In the genomic region with DNA sequence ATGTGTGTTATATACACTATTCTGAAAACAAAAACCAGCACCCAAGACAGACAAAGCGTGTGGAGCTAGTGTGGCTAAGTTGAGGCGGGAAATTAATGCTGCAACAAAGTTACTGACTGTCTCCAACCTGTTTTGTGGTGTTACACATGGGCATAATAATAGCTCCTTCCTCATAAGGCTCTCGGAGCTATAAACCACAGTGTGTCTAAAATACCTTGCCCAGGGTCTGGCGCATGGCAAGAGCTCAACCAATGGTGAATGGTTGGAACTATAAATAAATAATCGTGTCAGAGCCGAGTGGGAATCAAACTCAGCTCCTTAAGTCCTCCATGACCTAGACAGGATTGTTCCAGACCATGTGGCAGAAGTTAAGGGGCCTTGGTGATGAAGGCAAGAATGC, we compare ENCODE assay signal across 1 cellular context.
A peak's percentile ranks its signal among the peaks of the same experiment; 100 is the strongest.
TF ChIP-seq lines count a peak whose summit lies in the region.

No MANE protein-coding gene starts in this region.

TF ChIP-seq in GM12878, 131 proteins besides CTCF, POLR2A, EP300 and RAD21:
- TF ChIP-seq FOXM1 (IDR thresholded peaks at IDR 0.05; ENCODE audit: low read depth, low read length) (peak; percentile 36; the same call in 1 of the 2 replicates), RBBP5 (conservative IDR thresholded peaks at IDR 0.05) (no peak), SREBF1 (IDR thresholded peaks at IDR 0.05; ENCODE audit: low read length) (no peak), RFX5 (IDR thresholded peaks at IDR 0.05; ENCODE audit: low read depth, low read length) (no peak), EED (IDR thresholded peaks at IDR 0.05; ENCODE audit: low read depth) (peak; percentile 87), ATF7 (IDR thresholded peaks at IDR 0.05; ENCODE audit: low read depth) (peak; percentile 22; the same call in 1 of the 2 replicates), YBX1 (IDR thresholded peaks at IDR 0.05) (no peak), ZNF207 (IDR thresholded peaks at IDR 0.05; ENCODE audit: borderline replicate concordance) (no peak), WRNIP1 (IDR thresholded peaks at IDR 0.05; ENCODE audit: borderline replicate concordance, low read depth, low read length) (no peak), MEF2A (IDR thresholded peaks at IDR 0.05; ENCODE audit: insufficient read depth, low read depth, low read length) (peak; percentile 88), IKZF1 (conservative IDR thresholded peaks at IDR 0.05) (peak; percentile 76), NR2F1 (conservative IDR thresholded peaks at IDR 0.05) (no peak), ZNF274 (IDR thresholded peaks at IDR 0.05; ENCODE audit: insufficient read depth, insufficient read length) (no peak), JUNB (IDR thresholded peaks at IDR 0.05) (no peak), SIN3A (IDR thresholded peaks at IDR 0.05; ENCODE audit: low read depth, low read length) (no peak), CREM (IDR thresholded peaks at IDR 0.05; ENCODE audit: low read depth) (0 out of 2 replicates have a peak, but pooled peaks have one; percentile 38), BHLHE40 (IDR thresholded peaks at IDR 0.05; ENCODE audit: borderline replicate concordance in 1 of 2, low read depth in 2 of 2, low read length in 1 of 2) (peak; percentile 14 to 15; a peak in 1 of 4 replicates), MXI1 (IDR thresholded peaks at IDR 0.05; ENCODE audit: low read depth, low read length) (peak; percentile 44; the same call in 1 of the 2 replicates), RUNX3 (IDR thresholded peaks at IDR 0.05; ENCODE audit: low read length) (peak; percentile 95), NFIC (IDR thresholded peaks at IDR 0.05; ENCODE audit: low read depth, low read length) (peak; percentile 65), MEF2B (IDR thresholded peaks at IDR 0.05; ENCODE audit: partially characterized antibody, poor library complexity, severe bottlenecking) (peak; percentile 86), MTA2 (IDR thresholded peaks at IDR 0.05; ENCODE audit: low read depth) (peak; percentile 53), IKZF2 (IDR thresholded peaks at IDR 0.05) (peak; percentile 73 to 85), BMI1 (IDR thresholded peaks at IDR 0.05; ENCODE audit: borderline replicate concordance) (no peak), CBFB (IDR thresholded peaks at IDR 0.05; ENCODE audit: low read depth) (0 out of 2 replicates have a peak, but pooled peaks have one; percentile 34), GATAD2B (conservative IDR thresholded peaks at IDR 0.05; ENCODE audit: low read depth) (no peak), RAD51 (IDR thresholded peaks at IDR 0.05) (no peak; the same call in 1 of the 2 replicates), MTA3 (IDR thresholded peaks at IDR 0.05; ENCODE audit: borderline replicate concordance, low read length) (no peak), LARP7 (IDR thresholded peaks at IDR 0.05) (no peak), NFXL1 (IDR thresholded peaks at IDR 0.05; ENCODE audit: borderline replicate concordance) (no peak)
- TF ChIP-seq, protein P1, sequence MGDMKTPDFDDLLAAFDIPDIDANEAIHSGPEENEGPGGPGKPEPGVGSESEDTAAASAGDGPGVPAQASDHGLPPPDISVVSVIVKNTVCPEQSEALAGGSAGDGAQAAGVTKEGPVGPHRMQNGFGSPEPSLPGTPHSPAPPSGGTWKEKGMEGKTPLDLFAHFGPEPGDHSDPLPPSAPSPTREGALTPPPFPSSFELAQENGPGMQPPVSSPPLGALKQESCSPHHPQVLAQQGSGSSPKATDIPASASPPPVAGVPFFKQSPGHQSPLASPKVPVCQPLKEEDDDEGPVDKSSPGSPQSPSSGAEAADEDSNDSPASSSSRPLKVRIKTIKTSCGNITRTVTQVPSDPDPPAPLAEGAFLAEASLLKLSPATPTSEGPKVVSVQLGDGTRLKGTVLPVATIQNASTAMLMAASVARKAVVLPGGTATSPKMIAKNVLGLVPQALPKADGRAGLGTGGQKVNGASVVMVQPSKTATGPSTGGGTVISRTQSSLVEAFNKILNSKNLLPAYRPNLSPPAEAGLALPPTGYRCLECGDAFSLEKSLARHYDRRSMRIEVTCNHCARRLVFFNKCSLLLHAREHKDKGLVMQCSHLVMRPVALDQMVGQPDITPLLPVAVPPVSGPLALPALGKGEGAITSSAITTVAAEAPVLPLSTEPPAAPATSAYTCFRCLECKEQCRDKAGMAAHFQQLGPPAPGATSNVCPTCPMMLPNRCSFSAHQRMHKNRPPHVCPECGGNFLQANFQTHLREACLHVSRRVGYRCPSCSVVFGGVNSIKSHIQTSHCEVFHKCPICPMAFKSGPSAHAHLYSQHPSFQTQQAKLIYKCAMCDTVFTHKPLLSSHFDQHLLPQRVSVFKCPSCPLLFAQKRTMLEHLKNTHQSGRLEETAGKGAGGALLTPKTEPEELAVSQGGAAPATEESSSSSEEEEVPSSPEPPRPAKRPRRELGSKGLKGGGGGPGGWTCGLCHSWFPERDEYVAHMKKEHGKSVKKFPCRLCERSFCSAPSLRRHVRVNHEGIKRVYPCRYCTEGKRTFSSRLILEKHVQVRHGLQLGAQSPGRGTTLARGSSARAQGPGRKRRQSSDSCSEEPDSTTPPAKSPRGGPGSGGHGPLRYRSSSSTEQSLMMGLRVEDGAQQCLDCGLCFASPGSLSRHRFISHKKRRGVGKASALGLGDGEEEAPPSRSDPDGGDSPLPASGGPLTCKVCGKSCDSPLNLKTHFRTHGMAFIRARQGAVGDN (IDR thresholded peaks at IDR 0.05) = peak; percentile 92
- TF ChIP-seq, protein P2, sequence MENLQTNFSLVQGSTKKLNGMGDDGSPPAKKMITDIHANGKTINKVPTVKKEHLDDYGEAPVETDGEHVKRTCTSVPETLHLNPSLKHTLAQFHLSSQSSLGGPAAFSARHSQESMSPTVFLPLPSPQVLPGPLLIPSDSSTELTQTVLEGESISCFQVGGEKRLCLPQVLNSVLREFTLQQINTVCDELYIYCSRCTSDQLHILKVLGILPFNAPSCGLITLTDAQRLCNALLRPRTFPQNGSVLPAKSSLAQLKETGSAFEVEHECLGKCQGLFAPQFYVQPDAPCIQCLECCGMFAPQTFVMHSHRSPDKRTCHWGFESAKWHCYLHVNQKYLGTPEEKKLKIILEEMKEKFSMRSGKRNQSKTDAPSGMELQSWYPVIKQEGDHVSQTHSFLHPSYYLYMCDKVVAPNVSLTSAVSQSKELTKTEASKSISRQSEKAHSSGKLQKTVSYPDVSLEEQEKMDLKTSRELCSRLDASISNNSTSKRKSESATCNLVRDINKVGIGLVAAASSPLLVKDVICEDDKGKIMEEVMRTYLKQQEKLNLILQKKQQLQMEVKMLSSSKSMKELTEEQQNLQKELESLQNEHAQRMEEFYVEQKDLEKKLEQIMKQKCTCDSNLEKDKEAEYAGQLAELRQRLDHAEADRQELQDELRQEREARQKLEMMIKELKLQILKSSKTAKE (IDR thresholded peaks at IDR 0.05; ENCODE audit: low read depth, poor library complexity, severe bottlenecking) = peak; percentile 77
- TF ChIP-seq, protein P3, sequence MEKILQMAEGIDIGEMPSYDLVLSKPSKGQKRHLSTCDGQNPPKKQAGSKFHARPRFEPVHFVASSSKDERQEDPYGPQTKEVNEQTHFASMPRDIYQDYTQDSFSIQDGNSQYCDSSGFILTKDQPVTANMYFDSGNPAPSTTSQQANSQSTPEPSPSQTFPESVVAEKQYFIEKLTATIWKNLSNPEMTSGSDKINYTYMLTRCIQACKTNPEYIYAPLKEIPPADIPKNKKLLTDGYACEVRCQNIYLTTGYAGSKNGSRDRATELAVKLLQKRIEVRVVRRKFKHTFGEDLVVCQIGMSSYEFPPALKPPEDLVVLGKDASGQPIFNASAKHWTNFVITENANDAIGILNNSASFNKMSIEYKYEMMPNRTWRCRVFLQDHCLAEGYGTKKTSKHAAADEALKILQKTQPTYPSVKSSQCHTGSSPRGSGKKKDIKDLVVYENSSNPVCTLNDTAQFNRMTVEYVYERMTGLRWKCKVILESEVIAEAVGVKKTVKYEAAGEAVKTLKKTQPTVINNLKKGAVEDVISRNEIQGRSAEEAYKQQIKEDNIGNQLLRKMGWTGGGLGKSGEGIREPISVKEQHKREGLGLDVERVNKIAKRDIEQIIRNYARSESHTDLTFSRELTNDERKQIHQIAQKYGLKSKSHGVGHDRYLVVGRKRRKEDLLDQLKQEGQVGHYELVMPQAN (conservative IDR thresholded peaks at IDR 0.05) = 0 out of 2 replicates have a peak, but pooled peaks have one; percentile 46
- TF ChIP-seq, protein P4, sequence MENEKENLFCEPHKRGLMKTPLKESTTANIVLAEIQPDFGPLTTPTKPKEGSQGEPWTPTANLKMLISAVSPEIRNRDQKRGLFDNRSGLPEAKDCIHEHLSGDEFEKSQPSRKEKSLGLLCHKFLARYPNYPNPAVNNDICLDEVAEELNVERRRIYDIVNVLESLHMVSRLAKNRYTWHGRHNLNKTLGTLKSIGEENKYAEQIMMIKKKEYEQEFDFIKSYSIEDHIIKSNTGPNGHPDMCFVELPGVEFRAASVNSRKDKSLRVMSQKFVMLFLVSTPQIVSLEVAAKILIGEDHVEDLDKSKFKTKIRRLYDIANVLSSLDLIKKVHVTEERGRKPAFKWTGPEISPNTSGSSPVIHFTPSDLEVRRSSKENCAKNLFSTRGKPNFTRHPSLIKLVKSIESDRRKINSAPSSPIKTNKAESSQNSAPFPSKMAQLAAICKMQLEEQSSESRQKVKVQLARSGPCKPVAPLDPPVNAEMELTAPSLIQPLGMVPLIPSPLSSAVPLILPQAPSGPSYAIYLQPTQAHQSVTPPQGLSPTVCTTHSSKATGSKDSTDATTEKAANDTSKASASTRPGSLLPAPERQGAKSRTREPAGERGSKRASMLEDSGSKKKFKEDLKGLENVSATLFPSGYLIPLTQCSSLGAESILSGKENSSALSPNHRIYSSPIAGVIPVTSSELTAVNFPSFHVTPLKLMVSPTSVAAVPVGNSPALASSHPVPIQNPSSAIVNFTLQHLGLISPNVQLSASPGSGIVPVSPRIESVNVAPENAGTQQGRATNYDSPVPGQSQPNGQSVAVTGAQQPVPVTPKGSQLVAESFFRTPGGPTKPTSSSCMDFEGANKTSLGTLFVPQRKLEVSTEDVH (IDR thresholded peaks at IDR 0.05; ENCODE audit: low read depth, partially characterized antibody) = peak; percentile 32
- TF ChIP-seq, protein P5, sequence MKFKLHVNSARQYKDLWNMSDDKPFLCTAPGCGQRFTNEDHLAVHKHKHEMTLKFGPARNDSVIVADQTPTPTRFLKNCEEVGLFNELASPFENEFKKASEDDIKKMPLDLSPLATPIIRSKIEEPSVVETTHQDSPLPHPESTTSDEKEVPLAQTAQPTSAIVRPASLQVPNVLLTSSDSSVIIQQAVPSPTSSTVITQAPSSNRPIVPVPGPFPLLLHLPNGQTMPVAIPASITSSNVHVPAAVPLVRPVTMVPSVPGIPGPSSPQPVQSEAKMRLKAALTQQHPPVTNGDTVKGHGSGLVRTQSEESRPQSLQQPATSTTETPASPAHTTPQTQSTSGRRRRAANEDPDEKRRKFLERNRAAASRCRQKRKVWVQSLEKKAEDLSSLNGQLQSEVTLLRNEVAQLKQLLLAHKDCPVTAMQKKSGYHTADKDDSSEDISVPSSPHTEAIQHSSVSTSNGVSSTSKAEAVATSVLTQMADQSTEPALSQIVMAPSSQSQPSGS (IDR thresholded peaks at IDR 0.05; ENCODE audit: low read length) = 0 out of 2 replicates have a peak, but pooled peaks have one; percentile 15
- TF ChIP-seq, protein P6, sequence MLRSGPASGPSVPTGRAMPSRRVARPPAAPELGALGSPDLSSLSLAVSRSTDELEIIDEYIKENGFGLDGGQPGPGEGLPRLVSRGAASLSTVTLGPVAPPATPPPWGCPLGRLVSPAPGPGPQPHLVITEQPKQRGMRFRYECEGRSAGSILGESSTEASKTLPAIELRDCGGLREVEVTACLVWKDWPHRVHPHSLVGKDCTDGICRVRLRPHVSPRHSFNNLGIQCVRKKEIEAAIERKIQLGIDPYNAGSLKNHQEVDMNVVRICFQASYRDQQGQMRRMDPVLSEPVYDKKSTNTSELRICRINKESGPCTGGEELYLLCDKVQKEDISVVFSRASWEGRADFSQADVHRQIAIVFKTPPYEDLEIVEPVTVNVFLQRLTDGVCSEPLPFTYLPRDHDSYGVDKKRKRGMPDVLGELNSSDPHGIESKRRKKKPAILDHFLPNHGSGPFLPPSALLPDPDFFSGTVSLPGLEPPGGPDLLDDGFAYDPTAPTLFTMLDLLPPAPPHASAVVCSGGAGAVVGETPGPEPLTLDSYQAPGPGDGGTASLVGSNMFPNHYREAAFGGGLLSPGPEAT (IDR thresholded peaks at IDR 0.05; ENCODE audit: low read depth) = peak; percentile 68; the same call in 1 of the 2 replicates
